In genomic region chr1:93846929-93847810, GRCh38 we compare ENCODE assay signal across 1 cellular context.
A peak's percentile ranks its signal among the peaks of the same experiment; 100 is the strongest.
TF ChIP-seq lines count a peak whose summit lies in the region.

No MANE protein-coding gene starts in this region.

TF ChIP-seq in K562, 482 proteins besides CTCF, POLR2A, EP300 and RAD21 (continued from another document and continues in another):
- peak; percentile 46; the same call in 1 of the 2 replicates for TF ChIP-seq RREB1 (CRISPR knock-in tag; IDR thresholded peaks at IDR 0.05)
- peak; percentile 38; the same call in 1 of the 2 replicates for TF ChIP-seq ARID4B (CRISPR knock-in tag; IDR thresholded peaks at IDR 0.05)
- TF ChIP-seq FOXP1 (CRISPR knock-in tag; IDR thresholded peaks at IDR 0.05) = no peak; the same call in 1 of the 2 replicates
- peak; percentile 99 for TF ChIP-seq POLR2H (tag; IDR thresholded peaks at IDR 0.05; ENCODE audit: low read depth)
- no peak for TF ChIP-seq FOXM1 (IDR thresholded peaks at IDR 0.05; ENCODE audit: low read depth)
- no peak for TF ChIP-seq FOXM1 (CRISPR knock-in tag; IDR thresholded peaks at IDR 0.05; ENCODE audit: low read depth)
- peak; percentile 41 for TF ChIP-seq FOS (IDR thresholded peaks at IDR 0.05; ENCODE audit: extremely low read depth, insufficient read length)
- TF ChIP-seq NRF1 (conservative IDR thresholded peaks at IDR 0.05 in 1 of 2, IDR thresholded peaks at IDR 0.05 in 1 of 2) = peak in 1 of 2 experiments; percentile 26; a peak in 3 of 4 replicates
- no peak for TF ChIP-seq HNRNPH1 (optimal IDR thresholded peaks at IDR 0.05; ENCODE audit: low read depth, low read length)
- TF ChIP-seq ZNF274 (IDR thresholded peaks at IDR 0.05; ENCODE audit: borderline replicate concordance, low read depth, low read length) = peak; percentile 73; the same call in 1 of the 2 replicates
- TF ChIP-seq SAP30 (IDR thresholded peaks at IDR 0.05; ENCODE audit: borderline replicate concordance, insufficient read depth, low read depth, low read length, poor library complexity, severe bottlenecking) = peak; percentile 7
- TF ChIP-seq PML (IDR thresholded peaks at IDR 0.05; ENCODE audit: low read length) = no peak
- TF ChIP-seq CBX5 (IDR thresholded peaks at IDR 0.05; ENCODE audit: borderline replicate concordance, low read depth) = 0 out of 2 replicates have a peak, but pooled peaks have one; percentile 61
- peak; percentile 18 for TF ChIP-seq ZNF146 (CRISPR knock-in tag; IDR thresholded peaks at IDR 0.05; ENCODE audit: unreplicated experiment)
- no peak for TF ChIP-seq USF1 (CRISPR knock-in tag; IDR thresholded peaks at IDR 0.05)
- TF ChIP-seq RBM22 (IDR thresholded peaks at IDR 0.05; ENCODE audit: low read depth, low read length, poor library complexity, severe bottlenecking) = peak; percentile 88
- TF ChIP-seq NR0B1 (IDR thresholded peaks at IDR 0.05; ENCODE audit: partially characterized antibody) = no peak
- peak; percentile 60 for TF ChIP-seq RBFOX2 (IDR thresholded peaks at IDR 0.05; ENCODE audit: low read depth, low read length)
- no peak for TF ChIP-seq NR2C1 (IDR thresholded peaks at IDR 0.05)
- no peak for TF ChIP-seq NR2C1 (tag; IDR thresholded peaks at IDR 0.05)
- TF ChIP-seq ETV6 (IDR thresholded peaks at IDR 0.05; ENCODE audit: borderline replicate concordance in 1 of 2, low read depth in 2 of 2, low read length in 1 of 2) = no peak
- no peak for TF ChIP-seq ETV6 (CRISPR knock-in tag; IDR thresholded peaks at IDR 0.05; ENCODE audit: borderline replicate concordance)
- TF ChIP-seq KDM1A (IDR thresholded peaks at IDR 0.05) = peak; percentile 71 to 87; a peak in 3 of 4 replicates
- peak; percentile 84 for TF ChIP-seq RBBP5 (IDR thresholded peaks at IDR 0.05; ENCODE audit: borderline replicate concordance, insufficient read depth, low read length, poor library complexity, severe bottlenecking)
- TF ChIP-seq ZBTB9 (CRISPR knock-in tag; IDR thresholded peaks at IDR 0.05) = peak; percentile 62; the same call in 1 of the 2 replicates
- TF ChIP-seq CCNT2 (IDR thresholded peaks at IDR 0.05; ENCODE audit: borderline replicate concordance, extremely low read depth, insufficient read length, low read depth, low read length) = no peak
- TF ChIP-seq ZHX1 (conservative IDR thresholded peaks at IDR 0.05; ENCODE audit: low read length) = no peak; the same call in 1 of the 2 replicates
- TF ChIP-seq CBX3 (IDR thresholded peaks at IDR 0.05; ENCODE audit: borderline replicate concordance in 1 of 2, low read length in 2 of 2) = 0 out of 3 replicates have a peak, but pooled peaks of 1 of the 2 experiments have one; percentile 68
- no peak for TF ChIP-seq ZNF518B (CRISPR knock-in tag; IDR thresholded peaks at IDR 0.05)
- no peak for TF ChIP-seq CHD4 (IDR thresholded peaks at IDR 0.05; ENCODE audit: insufficient read depth, insufficient replicate concordance, low read depth, low read length, poor library complexity, severe bottlenecking)
- no peak for TF ChIP-seq CBX8 (IDR thresholded peaks at IDR 0.05; ENCODE audit: borderline replicate concordance, extremely low read depth, low read depth, low read length, poor library complexity, severe bottlenecking)
- TF ChIP-seq GABPA (tag; conservative IDR thresholded peaks at IDR 0.05; ENCODE audit: low read depth) = 0 out of 2 replicates have a peak, but pooled peaks have one; percentile 26
- no peak for TF ChIP-seq KAT8 (IDR thresholded peaks at IDR 0.05; ENCODE audit: low read depth)
- peak; percentile 49 for TF ChIP-seq SOX6 (IDR thresholded peaks at IDR 0.05)
- no peak for TF ChIP-seq ZNF280A (IDR thresholded peaks at IDR 0.05; ENCODE audit: low read depth, partially characterized antibody)
